10 cellular contexts compared by ENCODE assay signal in the genomic region with DNA sequence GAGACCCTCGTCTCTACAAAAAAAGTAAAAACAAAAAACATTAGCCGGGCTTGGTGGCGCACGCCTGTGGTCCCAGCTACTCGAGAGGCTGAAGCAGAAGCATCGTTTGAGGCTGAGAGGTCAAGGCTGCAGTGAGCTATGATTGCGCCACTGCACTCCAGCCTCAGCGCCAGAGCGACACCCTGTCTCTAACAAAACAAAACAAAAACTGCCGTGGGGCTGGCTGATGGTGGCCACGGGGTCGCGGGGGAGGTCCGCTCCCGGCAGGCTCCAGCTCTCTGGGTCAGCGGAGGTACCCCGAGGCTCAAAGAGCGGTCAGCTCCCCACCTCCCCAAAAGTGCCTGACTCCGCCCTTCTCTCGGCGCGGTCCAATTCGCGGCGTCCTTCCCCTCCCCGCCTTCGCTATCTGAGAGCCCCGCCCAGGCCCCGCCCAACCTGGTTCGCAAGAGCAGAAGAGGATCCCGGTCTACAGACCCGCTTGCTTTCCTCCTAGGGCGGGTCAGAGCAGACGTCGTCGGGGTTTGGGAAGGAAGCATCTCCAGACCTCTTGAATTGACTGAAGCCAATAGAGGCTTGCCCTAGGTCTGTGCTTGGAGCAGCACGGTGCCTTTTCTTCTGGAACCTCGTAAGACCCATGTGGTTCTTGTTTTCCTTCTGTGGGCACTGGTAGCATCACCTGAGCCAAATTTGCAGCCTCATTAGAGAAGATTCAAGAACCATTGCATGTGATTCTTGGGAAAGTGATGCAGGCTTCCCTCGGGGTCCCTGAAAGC. TPM values are rescaled to one million over a fixed set of nuclear protein-coding genes. Genes with fewer than 3 reads are reported as not detected.
DNase-seq lines count a peak whose midpoint lies in the region; ATAC-seq and TF ChIP-seq lines count a peak whose summit lies in the region.
"Had no signal": no experiment of that assay in that cellular context is flagged by ENCODE, and none has a peak within 500 bp of the region (broad histone marks: within the 10 kb centered on the region; RNA-seq: fewer than 3 reads in every experiment).

No MANE protein-coding gene starts in this region.

- WGBS in mesendoderm (ENCODE audit: extremely low coverage, insufficient coverage, low lambda C conversion rate) = no CpG with 5 or more reads among the region's 39 CpGs
- 4% methylated on average over 30 of the region's 39 CpGs for WGBS in prostate gland

- no peak overlapping the region for H3K9ac ChIP-seq in mesendoderm (ENCODE audit: low read length)

- no peak overlapping the region for H2BK5ac ChIP-seq in mesendoderm (ENCODE audit: low read length)

- no peak overlapping the region for H3K27ac ChIP-seq in mesendoderm (ENCODE audit: low read depth, low read length)
- no peak overlapping the region for H3K27ac ChIP-seq in prostate gland
- H3K27ac ChIP-seq: C4-2B, VCaP had no signal

- H3K4me1 ChIP-seq in mesendoderm (ENCODE audit: control insufficient read depth, low read depth, low read length) (peaks cover 3% of the 10 kb centered on the region), prostate gland (replicated peaks) (no peaks in the 10 kb centered on the region)

- no peak overlapping the region for H2BK120ac ChIP-seq in mesendoderm (ENCODE audit: low read depth, low read length)

- peak overlapping the region; percentile 34 for H3K56ac ChIP-seq in mesendoderm (ENCODE audit: low read length)

- no peak overlapping the region for H2BK15ac ChIP-seq in mesendoderm (replicated peaks; ENCODE audit: low read depth)

- H3K4me3 ChIP-seq in mesendoderm (ENCODE audit: low read length) = peak overlapping the region; percentile 32
- peak overlapping the region in 1 of 2 donors; percentile 5 for H3K4me3 ChIP-seq in prostate gland

- H3K23ac ChIP-seq in mesendoderm (ENCODE audit: low read length) = no peak overlapping the region

- H3K79me1 ChIP-seq in mesendoderm (ENCODE audit: low read length) = no peaks in the 10 kb centered on the region

- H2AK5ac ChIP-seq in mesendoderm (ENCODE audit: low read length) = no peak overlapping the region

- DNase-seq in NCI-H524 (lab: John Stamatoyannopoulos, UW) (peak; percentile 41 to 49), NCI-H524 treated with DMSO at 0.1 percent for 48 hours (lab: John Stamatoyannopoulos, UW) (no peak), mesendoderm (peak; percentile 88), prostate gland (ENCODE audit: low spot score) (no peak)
- peak; percentile 59 to 70 for DNase-seq in activated T-cell treated with anti-CD3 and anti-CD28 coated beads, Interleukin-2, amount 50 U/mL, for 48 hours

- TF ChIP-seq POLR2A in prostate gland (IDR thresholded peaks at IDR 0.05) = no peak

- peak; percentile 40 for ATAC-seq in HG03432 (IDR thresholded peaks at IDR 0.05; ENCODE audit: unreplicated experiment)
- ATAC-seq in GM18520 (IDR thresholded peaks at IDR 0.05; ENCODE audit: unreplicated experiment) = no peak
- ATAC-seq in GM21367 (IDR thresholded peaks at IDR 0.05; ENCODE audit: unreplicated experiment) = no peak

- peak overlapping the region; percentile 77 for H3K4me2 ChIP-seq in mesendoderm (ENCODE audit: low read length)

- no peak overlapping the region for H3K18ac ChIP-seq in mesendoderm (ENCODE audit: low read length)

- no peak for TF ChIP-seq CTCF in prostate gland (IDR thresholded peaks at IDR 0.05)

- no peaks in the 10 kb centered on the region for H3K9me3 ChIP-seq in prostate gland

- no peak overlapping the region for H3K4ac ChIP-seq in mesendoderm (ENCODE audit: low read depth, low read length)

- H4K5ac ChIP-seq in mesendoderm (ENCODE audit: low read length) = no peak overlapping the region

- H3K27me3 ChIP-seq in mesendoderm (ENCODE audit: insufficient read depth, low read length, poor library complexity) = peaks cover 59% of the 10 kb centered on the region
- H3K27me3 ChIP-seq in prostate gland (replicated peaks; ENCODE audit: insufficient read depth) = peaks cover 50% of the 10 kb centered on the region

- H3K36me3 ChIP-seq in mesendoderm (ENCODE audit: control insufficient read depth, insufficient read depth, low read length) (no peaks in the 10 kb centered on the region), prostate gland (no peaks in the 10 kb centered on the region)

- intact Hi-C loops in prostate gland (cut with DNase I) = no loop called here

- no peak overlapping the region for H4K8ac ChIP-seq in mesendoderm (ENCODE audit: low read depth, low read length)

- H3K79me2 ChIP-seq in mesendoderm (ENCODE audit: control insufficient read depth, insufficient read depth, low read length) = no peaks in the 10 kb centered on the region

RNA-seq across cellular contexts. Expression of a gene that starts 7.8 kb away (rescaled TPM):
- 0.06 TPM for polyA plus RNA-seq in mesendoderm (2013, experiment 1 of 2)
- 0.04 TPM for polyA plus RNA-seq in mesendoderm (2013, experiment 2 of 2)
- under 1 TPM; 0.23 to 0.40 TPM for total RNA-seq in prostate gland

RNA-seq across cellular contexts. Expression of a gene that starts 45.5 kb away (rescaled TPM):
- 8.6 TPM for polyA plus RNA-seq in mesendoderm (2013, experiment 1 of 2)
- 7.3 TPM for polyA plus RNA-seq in mesendoderm (2013, experiment 2 of 2)
- total RNA-seq in prostate gland = 1 to 10 TPM in 1 of 2 donors, not detected in 1; 1.4 TPM

RNA-seq across cellular contexts. Expression of a gene that starts 53.0 kb away (rescaled TPM):
- polyA plus RNA-seq in mesendoderm (2013, experiment 1 of 2) = not detected
- polyA plus RNA-seq in mesendoderm (2013, experiment 2 of 2) = not detected
- not detected for total RNA-seq in prostate gland

Comparison
In these comparisons a context has a peak if more than half of its experiments do, and no peak if none do; other contexts are left out.
1. DNase-seq: peak in NCI-H524 (2 of 2), activated T-cell treated with anti-CD3 and anti-CD28 coated beads, Interleukin-2, amount 50 U/mL, for 48 hours (2 of 2) and mesendoderm (single experiment); none in NCI-H524 treated with DMSO at 0.1 percent for 48 hours (single experiment) and prostate gland (single experiment).